Comparison of ENCODE assay signal across 9 cellular contexts in the genomic region with DNA sequence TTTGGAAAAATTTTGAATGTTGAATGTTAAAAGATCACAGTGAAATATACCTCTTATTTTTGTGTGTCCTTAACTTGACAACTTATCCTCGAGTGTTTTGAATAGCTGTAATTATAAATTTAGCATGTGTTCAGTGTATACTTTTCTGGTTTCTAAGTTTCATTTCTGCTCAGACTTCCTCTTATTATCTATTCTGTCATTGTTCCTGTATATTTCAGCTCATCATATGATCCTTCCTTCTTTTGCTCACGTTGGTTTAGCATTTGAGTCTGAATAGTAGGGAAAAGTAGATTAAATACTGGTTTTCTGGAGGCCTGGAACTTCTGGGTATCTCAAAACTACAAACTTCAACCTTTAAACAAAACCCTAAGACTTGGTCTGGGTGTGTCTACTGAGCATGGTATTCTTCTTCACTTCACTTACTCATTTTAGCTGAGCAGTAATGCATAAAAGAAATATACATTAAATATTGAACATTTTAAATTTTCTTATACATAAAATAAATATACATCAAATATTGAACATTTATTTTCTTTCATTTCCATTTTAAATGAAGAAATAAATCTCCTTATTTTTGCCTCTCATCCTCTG. TPM values are rescaled to one million over a fixed set of nuclear protein-coding genes. Genes with fewer than 3 reads are reported as not detected.
DNase-seq lines count a peak whose midpoint lies in the region; ATAC-seq and TF ChIP-seq lines count a peak whose summit lies in the region.
"Had no signal": no experiment of that assay in that cellular context is flagged by ENCODE, and none has a peak within 500 bp of the region (broad histone marks: within the 10 kb centered on the region; RNA-seq: fewer than 3 reads in every experiment).

No MANE protein-coding gene starts in this region.

- H3F3A ChIP-seq in Loucy (ENCODE audit: low read depth) = no peaks in the 10 kb centered on the region

- ATAC-seq in GM18519 (IDR thresholded peaks at IDR 0.05; ENCODE audit: low FRiP score, unreplicated experiment) (peak; percentile 93), GM21723 (IDR thresholded peaks at IDR 0.05; ENCODE audit: unreplicated experiment) (peak; percentile 95)

- no peaks in the 10 kb centered on the region for H3K9me3 ChIP-seq in Loucy (ENCODE audit: insufficient read depth, low read depth, low read length)
- H3K9me3 ChIP-seq: ascending aorta had no signal

- no peaks in the 10 kb centered on the region for H3K9me2 ChIP-seq in Loucy (replicated peaks; ENCODE audit: low read depth, low read length)

- no peak overlapping the region for H3K9ac ChIP-seq in Loucy (ENCODE audit: low read depth, low read length, poor library complexity, severe bottlenecking)

- CTCF ChIA-PET in Calu3 (lab: Charles Lee) = no interaction called here

- no peaks in the 10 kb centered on the region for H3K79me2 ChIP-seq in Loucy (ENCODE audit: insufficient read depth, low read length)

- H3K4me3 ChIP-seq in Loucy (ENCODE audit: low read length, poor library complexity, severe bottlenecking) = no peak overlapping the region
- H3K4me3 ChIP-seq: ascending aorta had no signal

- BruUV-seq in Calu3 (replicated peaks; lab: Mats Ljungman, UMichigan) = no TSS peak

- H3K4me1 Mint-ChIP-seq in Calu3 (ENCODE audit: low read depth, unreplicated experiment) = no peaks in the 10 kb centered on the region

- no peaks in the 10 kb centered on the region for H4K20me1 ChIP-seq in Loucy (ENCODE audit: insufficient read depth, low read length, poor library complexity, severe bottlenecking)

- H3K27ac Mint-ChIP-seq in Calu3 (ENCODE audit: unreplicated experiment) = no peak overlapping the region

- H3K36me3 ChIP-seq in Loucy (ENCODE audit: insufficient read depth, low read length) = no peaks in the 10 kb centered on the region
- H3K36me3 ChIP-seq: ascending aorta had no signal

- no peaks in the 10 kb centered on the region for H3K36me3 Mint-ChIP-seq in Calu3 (ENCODE audit: insufficient read depth, unreplicated experiment)

- DNase-seq in globus pallidus (ENCODE audit: low spot score) = peak; percentile 11
- DNase-seq in stimulated activated CD4-positive, alpha-beta T cell treated with anti-CD3 and anti-CD28 coated beads, Interleukin-4, amount 100 ng/mL, for 1 hour = no peak
- no peak for DNase-seq in stimulated activated naive CD4-positive, alpha-beta T cell (lab: John Stamatoyannopoulos, UW)
- no peak for DNase-seq in Calu3
- no peak for DNase-seq in dedifferentiated amniotic fluid mesenchymal stem cell (ENCODE audit: extremely low spot score)

- peaks cover 19% of the 10 kb centered on the region for H3K4me1 ChIP-seq in Loucy (ENCODE audit: insufficient read depth, low read length, poor library complexity, severe bottlenecking)
- H3K4me1 ChIP-seq: ascending aorta had no signal

- no peak overlapping the region for H3K4me2 ChIP-seq in Loucy (ENCODE audit: low read depth, low read length, poor library complexity, severe bottlenecking)

- no peak for TF ChIP-seq CTCF in Loucy (conservative IDR thresholded peaks at IDR 0.05; ENCODE audit: low read length)
- no peak for TF ChIP-seq CTCF in Calu3 (IDR thresholded peaks at IDR 0.05; ENCODE audit: unreplicated experiment)

- H3K4me3 Mint-ChIP-seq in Calu3 (ENCODE audit: low read depth, unreplicated experiment) = no peak overlapping the region

- peaks cover 3% of the 10 kb centered on the region for H3K9me3 Mint-ChIP-seq in Calu3 (ENCODE audit: low read depth, unreplicated experiment)

- H2AFZ ChIP-seq in Loucy (ENCODE audit: low read length) = 0 out of 2 replicates have a peak overlapping the region, but pooled peaks have one; percentile 34

- no peaks in the 10 kb centered on the region for H3K27me3 ChIP-seq in Loucy (ENCODE audit: insufficient read depth, low read length, poor library complexity, severe bottlenecking)
- H3K27me3 ChIP-seq: ascending aorta had no signal

- intact Hi-C loops in Calu3 (cut with micrococcal nuclease; ENCODE audit: unreplicated experiment) = no loop called here

- no peaks in the 10 kb centered on the region for H3K27me3 Mint-ChIP-seq in Calu3 (ENCODE audit: unreplicated experiment)

RNA-seq across cellular contexts. Expression of a gene that starts 3.3 kb away (rescaled TPM):
- not detected in 2 replicates for total RNA-seq in Calu3 (2022)
- total RNA-seq: ascending aorta had no signal
